Comparison of ENCODE assay signal across 2 cellular contexts in the genomic region with DNA sequence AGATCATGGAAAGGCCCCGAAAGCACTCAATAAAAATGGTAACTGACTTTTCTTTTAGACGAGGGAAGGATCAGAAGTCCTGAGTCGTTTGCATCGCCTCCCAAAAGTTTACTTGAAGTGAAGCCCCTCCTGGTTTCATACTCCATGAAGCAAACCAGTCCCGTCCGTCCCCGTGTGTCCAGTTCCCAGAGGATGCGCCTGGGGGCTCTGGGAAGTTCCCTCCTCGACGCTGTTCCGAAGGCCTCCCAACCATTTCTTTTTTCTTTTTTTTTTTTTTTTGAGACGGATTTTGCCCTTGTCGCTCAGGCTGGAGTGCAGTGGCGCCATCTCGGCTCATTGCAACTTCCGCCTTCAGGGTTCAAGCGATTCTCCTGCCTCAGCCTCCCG.
TF ChIP-seq lines count a peak whose summit lies in the region.

No MANE protein-coding gene starts in this region.

TF ChIP-seq in GM12878, 131 proteins besides CTCF, POLR2A, EP300 and RAD21:
- no peak for TF ChIP-seq GABPA (IDR thresholded peaks at IDR 0.05; ENCODE audit: low read depth)
- TF ChIP-seq TCF7 (IDR thresholded peaks at IDR 0.05; ENCODE audit: borderline replicate concordance) = no peak
- no peak for TF ChIP-seq SUZ12 (IDR thresholded peaks at IDR 0.05; ENCODE audit: unreplicated experiment)
- no peak for TF ChIP-seq BMI1 (IDR thresholded peaks at IDR 0.05; ENCODE audit: borderline replicate concordance)
- TF ChIP-seq, protein P1, sequence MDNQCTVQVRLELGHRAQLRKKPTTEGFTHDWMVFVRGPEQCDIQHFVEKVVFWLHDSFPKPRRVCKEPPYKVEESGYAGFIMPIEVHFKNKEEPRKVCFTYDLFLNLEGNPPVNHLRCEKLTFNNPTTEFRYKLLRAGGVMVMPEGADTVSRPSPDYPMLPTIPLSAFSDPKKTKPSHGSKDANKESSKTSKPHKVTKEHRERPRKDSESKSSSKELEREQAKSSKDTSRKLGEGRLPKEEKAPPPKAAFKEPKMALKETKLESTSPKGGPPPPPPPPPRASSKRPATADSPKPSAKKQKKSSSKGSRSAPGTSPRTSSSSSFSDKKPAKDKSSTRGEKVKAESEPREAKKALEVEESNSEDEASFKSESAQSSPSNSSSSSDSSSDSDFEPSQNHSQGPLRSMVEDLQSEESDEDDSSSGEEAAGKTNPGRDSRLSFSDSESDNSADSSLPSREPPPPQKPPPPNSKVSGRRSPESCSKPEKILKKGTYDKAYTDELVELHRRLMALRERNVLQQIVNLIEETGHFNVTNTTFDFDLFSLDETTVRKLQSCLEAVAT (IDR thresholded peaks at IDR 0.05) = peak; percentile 58; the same call in 1 of the 2 replicates
- TF ChIP-seq YBX1 (IDR thresholded peaks at IDR 0.05) = no peak
TF ChIP-seq in GM12878: peak in this region for 1.

TF ChIP-seq in HepG2, 621 proteins besides CTCF, POLR2A, EP300 and RAD21:
- TF ChIP-seq, protein P2, sequence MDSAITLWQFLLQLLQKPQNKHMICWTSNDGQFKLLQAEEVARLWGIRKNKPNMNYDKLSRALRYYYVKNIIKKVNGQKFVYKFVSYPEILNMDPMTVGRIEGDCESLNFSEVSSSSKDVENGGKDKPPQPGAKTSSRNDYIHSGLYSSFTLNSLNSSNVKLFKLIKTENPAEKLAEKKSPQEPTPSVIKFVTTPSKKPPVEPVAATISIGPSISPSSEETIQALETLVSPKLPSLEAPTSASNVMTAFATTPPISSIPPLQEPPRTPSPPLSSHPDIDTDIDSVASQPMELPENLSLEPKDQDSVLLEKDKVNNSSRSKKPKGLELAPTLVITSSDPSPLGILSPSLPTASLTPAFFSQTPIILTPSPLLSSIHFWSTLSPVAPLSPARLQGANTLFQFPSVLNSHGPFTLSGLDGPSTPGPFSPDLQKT (CRISPR knock-in tag; IDR thresholded peaks at IDR 0.05; ENCODE audit: borderline replicate concordance) = no peak
- TF ChIP-seq, protein P3, sequence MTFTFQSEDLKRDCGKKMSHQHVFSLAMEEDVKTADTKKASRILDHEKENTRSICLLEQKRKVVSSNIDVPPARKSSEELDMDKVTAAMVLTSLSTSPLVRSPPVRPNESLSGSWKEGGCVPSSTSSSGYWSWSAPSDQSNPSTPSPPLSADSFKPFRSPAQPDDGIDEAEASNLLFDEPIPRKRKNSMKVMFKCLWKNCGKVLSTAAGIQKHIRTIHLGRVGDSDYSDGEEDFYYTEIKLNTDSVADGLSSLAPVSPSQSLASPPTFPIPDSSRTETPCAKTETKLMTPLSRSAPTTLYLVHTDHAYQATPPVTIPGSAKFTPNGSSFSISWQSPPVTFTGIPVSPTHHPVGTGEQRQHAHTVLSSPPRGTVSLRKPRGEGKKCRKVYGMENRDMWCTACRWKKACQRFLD (CRISPR knock-in tag; IDR thresholded peaks at IDR 0.05; ENCODE audit: borderline replicate concordance) = 0 out of 2 replicates have a peak, but pooled peaks have one; percentile 0
- TF ChIP-seq KMT2A (CRISPR knock-in tag; IDR thresholded peaks at IDR 0.05) = no peak
